In genomic region chr17:46253722-46254121, GRCh38 we compare ENCODE assay signal across 8 cellular contexts. TPM values are rescaled to one million over a fixed set of nuclear protein-coding genes. Genes with fewer than 3 reads are reported as not detected.
DNase-seq lines count a peak whose midpoint lies in the region; ATAC-seq and TF ChIP-seq lines count a peak whose summit lies in the region.
"Not testable (repeated sequence)": the region's sequence is repeated elsewhere in the genome, so short reads cannot be mapped to it uniquely, and the experiment has no call there.

No MANE protein-coding gene starts in this region.

- TF ChIP-seq CTCF in CD14-positive monocyte (IDR thresholded peaks at IDR 0.05) (peak; percentile 83), HFF-Myc (IDR thresholded peaks at IDR 0.05; ENCODE audit: low read depth, low read length, missing control alignments) (peak; percentile 53), VCaP (conservative IDR thresholded peaks at IDR 0.05) (peak; percentile 63), foreskin fibroblast (IDR thresholded peaks at IDR 0.05; ENCODE audit: low read depth, low read length) (peak; percentile 45)

- H3K36me3 Mint-ChIP-seq in CD14-positive monocyte; activated naive CD4-positive, alpha-beta T cell treated with anti-CD3 and anti-CD28 coated beads, Interleukin-2, amount 50 U/mL, for 72 hours; natural killer cell treated with Interleukin-12 subunit alpha and Interleukin-12 subunit beta and Interleukin-15 and Interleukin-18, amount 100 ng/mL, for 72 hours: not testable (repeated sequence)

- not testable (repeated sequence) for H3K27ac Mint-ChIP-seq in CD14-positive monocyte; activated naive CD4-positive, alpha-beta T cell treated with anti-CD3 and anti-CD28 coated beads, Interleukin-2, amount 50 U/mL, for 72 hours; natural killer cell treated with Interleukin-12 subunit alpha and Interleukin-12 subunit beta and Interleukin-15 and Interleukin-18, amount 100 ng/mL, for 72 hours

- not testable (repeated sequence) for H3K27ac ChIP-seq in VCaP

- H3K9me3 Mint-ChIP-seq in CD14-positive monocyte; activated naive CD4-positive, alpha-beta T cell treated with anti-CD3 and anti-CD28 coated beads, Interleukin-2, amount 50 U/mL, for 72 hours; natural killer cell treated with Interleukin-12 subunit alpha and Interleukin-12 subunit beta and Interleukin-15 and Interleukin-18, amount 100 ng/mL, for 72 hours: not testable (repeated sequence)

- not testable (repeated sequence) for H3K4me1 Mint-ChIP-seq in CD14-positive monocyte; natural killer cell treated with Interleukin-12 subunit alpha and Interleukin-12 subunit beta and Interleukin-15 and Interleukin-18, amount 100 ng/mL, for 72 hours (ENCODE audit: low read depth in 2 of 2)

- H3K4me3 Mint-ChIP-seq in CD14-positive monocyte; natural killer cell treated with Interleukin-12 subunit alpha and Interleukin-12 subunit beta and Interleukin-15 and Interleukin-18, amount 100 ng/mL, for 72 hours: not testable (repeated sequence)

- H3K27me3 Mint-ChIP-seq in CD14-positive monocyte (ENCODE audit: low read depth in 3 of 3); natural killer cell treated with Interleukin-12 subunit alpha and Interleukin-12 subunit beta and Interleukin-15 and Interleukin-18, amount 100 ng/mL, for 72 hours: not testable (repeated sequence)

- intact Hi-C loops in CD14-positive monocyte (cut with micrococcal nuclease): not testable (repeated sequence)

- not testable (repeated sequence) for H3K4me3 ChIP-seq in HFF-Myc (replicated peaks; ENCODE audit: low read depth, low read length); foreskin fibroblast (ENCODE audit: low read depth in 1 of 2, low read length in 2 of 2)

- DNase-seq in CD14-positive monocyte (ENCODE audit: low spot score) (peak; percentile 69), NCI-H69 (lab: John Stamatoyannopoulos, UW) (peak; percentile 79), foreskin fibroblast (peak in 1 of 2 donors; percentile 45)
- DNase-seq in HFF-Myc (ENCODE audit: extremely low read depth, low read depth): not testable (repeated sequence)
- peak; percentile 69 to 81 for DNase-seq in activated naive CD4-positive, alpha-beta T cell treated with anti-CD3 and anti-CD28 coated beads, Interleukin-2, amount 50 U/mL, for 72 hours (ENCODE audit: low spot score in 2 of 2)
- DNase-seq in natural killer cell treated with Interleukin-12 subunit alpha and Interleukin-12 subunit beta and Interleukin-15 and Interleukin-18, amount 100 ng/mL, for 72 hours (ENCODE audit: low spot score): peak; percentile 75
- DNase-seq in stimulated activated CD8-positive, alpha-beta memory T cell treated with anti-CD3 and anti-CD28 coated beads, Interleukin-2, amount 100 ng/mL, for 48 hours (ENCODE audit: low read depth in 2 of 2): peak; percentile 53 to 80

- ATAC-seq in activated naive CD4-positive, alpha-beta T cell treated with anti-CD3 and anti-CD28 coated beads, Interleukin-2, amount 50 U/mL, for 72 hours: peak; percentile 95 to 96
- peak; percentile 82 to 86 for ATAC-seq in natural killer cell treated with Interleukin-12 subunit alpha and Interleukin-12 subunit beta and Interleukin-15 and Interleukin-18, amount 100 ng/mL, for 72 hours

RNA-seq across cellular contexts. Expression of gene LRRC37A, which starts 41.2 kb away (rescaled TPM):
- polyA plus RNA-seq in CD14-positive monocyte: under 1 TPM; 0.23 to 0.38 TPM
- 1 to 10 TPM; 2.3 to 3.6 TPM for total RNA-seq in activated naive CD4-positive, alpha-beta T cell treated with anti-CD3 and anti-CD28 coated beads, Interleukin-2, amount 50 U/mL, for 72 hours
- 1 to 10 TPM; 1.9 to 2.2 TPM for total RNA-seq in natural killer cell treated with Interleukin-12 subunit alpha and Interleukin-12 subunit beta and Interleukin-15 and Interleukin-18, amount 100 ng/mL, for 72 hours
